18 cellular contexts compared by ENCODE assay signal in genomic region chr12:131620946-131621681, GRCh38.
DNase-seq lines count a peak whose midpoint lies in the region; FAIRE-seq and TF ChIP-seq lines count a peak whose summit lies in the region.
"Had no signal": no experiment of that assay in that cellular context is flagged by ENCODE, and none has a peak within 500 bp of the region (broad histone marks: within the 10 kb centered on the region; RNA-seq: fewer than 3 reads in every experiment).

No MANE protein-coding gene starts in this region.

- H3K79me2 ChIP-seq in smooth muscle cell (ENCODE audit: low read depth) = no peaks in the 10 kb centered on the region

- FAIRE-seq in kidney (lab: Jason Lieb, UNC) = no peak

- WGBS in smooth muscle cell (ENCODE audit: low lambda C conversion rate) = 79% methylated on average over 25 of the region's 27 CpGs

- H3K4me2 ChIP-seq in smooth muscle cell = no peak overlapping the region

- intact Hi-C loops in kidney (cut with DNase I) = no loop called here
- intact Hi-C loops in posterior vena cava (cut with DNase I) = loop anchor here in 1 of 2 donors (1.0 kb wide), 1 partner anchor 25 kb away; no protein-coding TSS in a partner anchor
- intact Hi-C loops in tibial artery (cut with DNase I; ENCODE audit: low total_unique reads) = no loop called here

- DNase-seq in COLO829 (ENCODE audit: low spot score) (peak; percentile 42), kidney (peak; percentile 58), posterior vena cava (ENCODE audit: low spot score) (peak; percentile 65), tibial artery (no peak), smooth muscle cell (lab: John Stamatoyannopoulos, UW; ENCODE audit: unreplicated experiment) (no peak), kidney glomerular epithelial cell (lab: John Stamatoyannopoulos, UW) (no peak)
- no peak for DNase-seq in stimulated activated CD4-positive, alpha-beta T cell treated with anti-CD3 and anti-CD28 coated beads, Interleukin-12 subunit alpha, Interleukin-12 subunit beta, amount 100 ng/mL, for 4 hours
- DNase-seq: ACHN; activated CD4-positive, alpha-beta memory T cell treated with anti-CD3 and anti-CD28 coated beads, Interleukin-2, amount 10 ng/mL, durations not matched to agents 7 days and 5 days; activated gamma-delta T cell treated with Interleukin-2 at 50 U/mL for 16 hours; adrenal gland; left colon; NCI-H1092 treated with DMSO at 0.1 percent for 48 hours; NCI-H2081; NCI-H510A treated with DMSO at 0.1 percent for 48 hours had no signal

- H2AFZ ChIP-seq in smooth muscle cell (ENCODE audit: low read depth) = no peak overlapping the region

- H3K9ac ChIP-seq in kidney (ENCODE audit: low read length in 2 of 2) = no peak overlapping the region
- no peak overlapping the region for H3K9ac ChIP-seq in smooth muscle cell (ENCODE audit: low read depth)

- no peaks in the 10 kb centered on the region for H4K20me1 ChIP-seq in smooth muscle cell (ENCODE audit: low read depth)

- peak overlapping the region; percentile 98 for H3K27ac ChIP-seq in angular gyrus (ENCODE audit: low read depth, low read length)
- H3K27ac ChIP-seq in kidney (ENCODE audit: low read depth in 2 of 2, low read length in 2 of 2) = no peak overlapping the region
- H3K27ac ChIP-seq in tibial artery = no peak overlapping the region
- H3K27ac ChIP-seq in smooth muscle cell (ENCODE audit: low read depth) = no peak overlapping the region
- H3K27ac ChIP-seq: adrenal gland, epithelial cell of prostate, foreskin keratinocyte had no signal

- H3K36me3 ChIP-seq in kidney (ENCODE audit: control insufficient read depth in 1 of 2, insufficient read depth in 2 of 2, low read length in 2 of 2) (no peaks in the 10 kb centered on the region), tibial artery (no peaks in the 10 kb centered on the region), smooth muscle cell (ENCODE audit: low read depth) (no peaks in the 10 kb centered on the region)
- H3K36me3 ChIP-seq: adrenal gland had no signal

- H3K4me3 ChIP-seq in kidney (ENCODE audit: low read length in 2 of 2) (no peak overlapping the region), tibial artery (no peak overlapping the region), smooth muscle cell (no peak overlapping the region)
- H3K4me3 ChIP-seq: adrenal gland had no signal

- no peaks in the 10 kb centered on the region for H3K9me3 ChIP-seq in kidney (ENCODE audit: control insufficient read depth in 1 of 2, low read length in 2 of 2)
- H3K9me3 ChIP-seq in tibial artery = no peaks in the 10 kb centered on the region
- H3K9me3 ChIP-seq in smooth muscle cell (replicated peaks; ENCODE audit: low read depth) = no peaks in the 10 kb centered on the region
- H3K9me3 ChIP-seq: adrenal gland had no signal

- H3K27me3 ChIP-seq in tibial artery = peaks cover 0 to 47% of the 10 kb centered on the region in 2 donors
- peaks cover 9% of the 10 kb centered on the region for H3K27me3 ChIP-seq in smooth muscle cell (ENCODE audit: low read depth)
- H3K27me3 ChIP-seq: adrenal gland, foreskin keratinocyte had no signal

- no peaks in the 10 kb centered on the region for H3F3A ChIP-seq in smooth muscle cell (ENCODE audit: low read depth)

- TF ChIP-seq CTCF in kidney (IDR thresholded peaks at IDR 0.05; ENCODE audit: borderline replicate concordance, extremely low read depth, insufficient read depth) = no peak
- no peak for TF ChIP-seq CTCF in tibial artery (IDR thresholded peaks at IDR 0.05)
- TF ChIP-seq CTCF in smooth muscle cell (IDR thresholded peaks at IDR 0.05; ENCODE audit: borderline replicate concordance, insufficient read depth, poor library complexity, severe bottlenecking) = no peak

- no peaks in the 10 kb centered on the region for H3K4me1 ChIP-seq in kidney (ENCODE audit: control insufficient read depth in 1 of 2, insufficient read depth in 1 of 2, low read depth in 1 of 2, low read length in 2 of 2)
- peaks cover 0 to 11% (median 0%) of the 10 kb centered on the region in 4 donors for H3K4me1 ChIP-seq in tibial artery
- no peaks in the 10 kb centered on the region for H3K4me1 ChIP-seq in smooth muscle cell (ENCODE audit: low read depth)
- H3K4me1 ChIP-seq: adrenal gland, foreskin keratinocyte had no signal

Comparison
In these comparisons a context has a peak if more than half of its experiments do, and no peak if none do; other contexts are left out.
1. DNase-seq: peak in COLO829 (single experiment), kidney (single experiment) and posterior vena cava (single experiment); none in tibial artery (0 of 2), smooth muscle cell (single experiment), stimulated activated CD4-positive, alpha-beta T cell treated with anti-CD3 and anti-CD28 coated beads, Interleukin-12 subunit alpha, Interleukin-12 subunit beta, amount 100 ng/mL, for 4 hours (single experiment) and kidney glomerular epithelial cell (single experiment).